In genomic region chr7:151494569-151495284, GRCh38 we compare ENCODE assay signal across 1 cellular context.
TF ChIP-seq lines count a peak whose summit lies in the region.

No MANE protein-coding gene starts in this region.

TF ChIP-seq in HCT116, 20 proteins besides CTCF, POLR2A, EP300 and RAD21 (continued from another document):
- TF ChIP-seq ZBTB33 (IDR thresholded peaks at IDR 0.05; ENCODE audit: extremely low read depth, insufficient replicate concordance, low read length) = no peak
- no peak for TF ChIP-seq ATF3 (IDR thresholded peaks at IDR 0.05)
- no peak for TF ChIP-seq SIN3A (IDR thresholded peaks at IDR 0.05; ENCODE audit: low read depth)
- TF ChIP-seq EZH2phosphoT487 (IDR thresholded peaks at IDR 0.05; ENCODE audit: borderline replicate concordance) = no peak
- TF ChIP-seq SRF (IDR thresholded peaks at IDR 0.05; ENCODE audit: low read depth) = no peak
